Comparison of ENCODE assay signal across 17 cellular contexts in the genomic region with DNA sequence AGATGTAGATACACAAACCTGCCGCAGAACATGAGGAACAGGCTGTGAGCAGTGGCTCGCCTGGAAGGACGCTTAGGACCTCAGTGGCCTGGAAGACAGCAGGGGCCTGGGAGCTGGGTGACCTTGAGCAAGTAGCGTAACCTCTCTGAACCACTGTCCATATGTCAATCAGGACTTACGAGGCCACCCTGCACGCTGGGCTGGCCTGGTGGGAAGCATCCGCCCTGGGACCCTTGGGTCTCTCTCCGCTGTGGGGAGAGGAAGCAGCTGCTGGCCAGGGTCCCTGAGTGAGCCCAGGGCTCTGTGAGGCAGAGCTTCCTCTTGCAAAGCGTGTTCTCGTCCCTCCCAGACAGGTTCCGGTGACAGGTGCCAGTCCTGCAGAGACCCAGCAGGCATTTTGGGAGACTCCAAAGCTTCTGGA. TPM values are rescaled to one million over a fixed set of nuclear protein-coding genes. Genes with fewer than 3 reads are reported as not detected.
DNase-seq lines count a peak whose midpoint lies in the region; ATAC-seq and TF ChIP-seq lines count a peak whose summit lies in the region.
"Had no signal": no experiment of that assay in that cellular context is flagged by ENCODE, and none has a peak within 500 bp of the region (broad histone marks: within the 10 kb centered on the region; RNA-seq: fewer than 3 reads in every experiment).

No MANE protein-coding gene starts in this region.

- H3K4me3 Mint-ChIP-seq in neural crest cell = no peak overlapping the region
- H3K4me3 Mint-ChIP-seq: natural killer cell treated with Interleukin-12 subunit alpha and Interleukin-12 subunit beta and Interleukin-15 and Interleukin-18, amount 100 ng/mL, for 72 hours had no signal

- H3K9me3 Mint-ChIP-seq in neural crest cell = no peaks in the 10 kb centered on the region
- H3K9me3 Mint-ChIP-seq: natural killer cell treated with Interleukin-12 subunit alpha and Interleukin-12 subunit beta and Interleukin-15 and Interleukin-18, amount 100 ng/mL, for 72 hours had no signal

- intact Hi-C loops in left ventricle myocardium superior (cut with micrococcal nuclease) = no loop called here
- intact Hi-C loops in cardiac septum (cut with DNase I) = no loop called here

- H3K9me3 ChIP-seq in duodenal mucosa (ENCODE audit: control insufficient read depth in 1 of 2, low read length in 2 of 2) = no peaks in the 10 kb centered on the region
- H3K9me3 ChIP-seq: upper lobe of right lung had no signal

- no peaks in the 10 kb centered on the region for H3K27me3 Mint-ChIP-seq in neural crest cell (ENCODE audit: low read depth)
- H3K27me3 Mint-ChIP-seq: natural killer cell treated with Interleukin-12 subunit alpha and Interleukin-12 subunit beta and Interleukin-15 and Interleukin-18, amount 100 ng/mL, for 72 hours had no signal

- H3K27ac Mint-ChIP-seq in neural crest cell (ENCODE audit: unreplicated experiment) = peak overlapping the region; percentile 78

- peaks cover 27 to 31% of the 10 kb centered on the region in 2 donors for H3K36me3 ChIP-seq in duodenal mucosa (ENCODE audit: control insufficient read depth in 1 of 2, insufficient read depth in 2 of 2, low read length in 2 of 2)

- peak overlapping the region; percentile 82 to 91 for H3K4me3 ChIP-seq in duodenal mucosa (ENCODE audit: low read depth in 1 of 2, low read length in 2 of 2)
- H3K4me3 ChIP-seq: upper lobe of right lung had no signal

- DNase-seq in left ventricle myocardium superior (peak; percentile 55), cardiac septum (ENCODE audit: low spot score) (no peak), neural crest cell (ENCODE audit: low read depth, low spot score) (no peak), COLO829 (ENCODE audit: low spot score) (no peak), hypothalamus (lab: John Stamatoyannopoulos, UW) (no peak), NCI-H526 (lab: John Stamatoyannopoulos, UW) (no peak)
- DNase-seq: activated effector memory CD4-positive, alpha-beta T cell treated with Interleukin-2 at 50 U/mL for 16 hours; MM.1S; NCI-H187 treated with DMSO at 0.1 percent for 48 hours; upper lobe of right lung had no signal

- no peak for TF ChIP-seq CTCF in neural crest cell (conservative IDR thresholded peaks at IDR 0.05)

- ATAC-seq in left ventricle myocardium superior = peak; percentile 5
- no peak for ATAC-seq in HG02798 (IDR thresholded peaks at IDR 0.05; ENCODE audit: poor library complexity, unreplicated experiment)
- ATAC-seq: natural killer cell treated with Interleukin-12 subunit alpha and Interleukin-12 subunit beta and Interleukin-15 and Interleukin-18, amount 100 ng/mL, for 72 hours; upper lobe of right lung had no signal

- H3K36me3 Mint-ChIP-seq in neural crest cell (ENCODE audit: low read depth) = no peaks in the 10 kb centered on the region
- H3K36me3 Mint-ChIP-seq: natural killer cell treated with Interleukin-12 subunit alpha and Interleukin-12 subunit beta and Interleukin-15 and Interleukin-18, amount 100 ng/mL, for 72 hours had no signal

- H3K4me1 ChIP-seq in duodenal mucosa (ENCODE audit: control insufficient read depth in 1 of 2, insufficient read depth in 2 of 2, low read length in 2 of 2) = peaks cover 19 to 31% of the 10 kb centered on the region in 2 donors

- H3K4me1 Mint-ChIP-seq in neural crest cell = peaks cover 7% of the 10 kb centered on the region

- peak overlapping the region; percentile 80 to 95 for H3K9ac ChIP-seq in duodenal mucosa (ENCODE audit: low read depth in 1 of 2, low read length in 2 of 2)

- peak overlapping the region; percentile 92 for H3K27ac ChIP-seq in duodenal mucosa (ENCODE audit: low read depth, low read length)
- H3K27ac ChIP-seq: upper lobe of right lung had no signal

- H3K27me3 ChIP-seq in duodenal mucosa (ENCODE audit: control insufficient read depth in 1 of 2, insufficient read depth in 2 of 2, low read length in 2 of 2) = no peaks in the 10 kb centered on the region
- H3K27me3 ChIP-seq: upper lobe of right lung had no signal

RNA-seq across cellular contexts. Expression of a gene that starts 14.0 kb away (rescaled TPM):
- total RNA-seq in left ventricle myocardium superior (52.5 TPM), cardiac septum (50.9 TPM), neural crest cell (74.2 and 77.2 TPM in 2 replicates)

RNA-seq across cellular contexts. Expression of a gene that starts 24.6 kb away (rescaled TPM):
- total RNA-seq in left ventricle myocardium superior (13.0 TPM), cardiac septum (14.6 TPM), neural crest cell (24.1 and 24.8 TPM in 2 replicates)

RNA-seq across cellular contexts. Expression of a gene that starts 32.1 kb away (rescaled TPM):
- total RNA-seq in left ventricle myocardium superior (18.4 TPM), cardiac septum (24.9 TPM), neural crest cell (13.4 and 16.5 TPM in 2 replicates)

RNA-seq across cellular contexts. Expression of a gene that starts 43.3 kb away (rescaled TPM):
- total RNA-seq in left ventricle myocardium superior (not detected), cardiac septum (not detected), neural crest cell (not detected in 2 replicates)
- total RNA-seq: dermis microvascular lymphatic vessel endothelial cell; fibroblast of lung; lower leg skin; natural killer cell treated with Interleukin-12 subunit alpha and Interleukin-12 subunit beta and Interleukin-15 and Interleukin-18, amount 100 ng/mL, for 72 hours; NCI-H460; upper lobe of right lung had no signal

RNA-seq across cellular contexts. Expression of a gene that starts 48.0 kb away (rescaled TPM):
- 0.40 TPM for total RNA-seq in left ventricle myocardium superior
- 1.2 TPM for total RNA-seq in cardiac septum
- total RNA-seq in neural crest cell = 3.0 and 3.5 TPM in 2 replicates
